ENCODE assay signal across 10 cellular contexts in the genomic region with DNA sequence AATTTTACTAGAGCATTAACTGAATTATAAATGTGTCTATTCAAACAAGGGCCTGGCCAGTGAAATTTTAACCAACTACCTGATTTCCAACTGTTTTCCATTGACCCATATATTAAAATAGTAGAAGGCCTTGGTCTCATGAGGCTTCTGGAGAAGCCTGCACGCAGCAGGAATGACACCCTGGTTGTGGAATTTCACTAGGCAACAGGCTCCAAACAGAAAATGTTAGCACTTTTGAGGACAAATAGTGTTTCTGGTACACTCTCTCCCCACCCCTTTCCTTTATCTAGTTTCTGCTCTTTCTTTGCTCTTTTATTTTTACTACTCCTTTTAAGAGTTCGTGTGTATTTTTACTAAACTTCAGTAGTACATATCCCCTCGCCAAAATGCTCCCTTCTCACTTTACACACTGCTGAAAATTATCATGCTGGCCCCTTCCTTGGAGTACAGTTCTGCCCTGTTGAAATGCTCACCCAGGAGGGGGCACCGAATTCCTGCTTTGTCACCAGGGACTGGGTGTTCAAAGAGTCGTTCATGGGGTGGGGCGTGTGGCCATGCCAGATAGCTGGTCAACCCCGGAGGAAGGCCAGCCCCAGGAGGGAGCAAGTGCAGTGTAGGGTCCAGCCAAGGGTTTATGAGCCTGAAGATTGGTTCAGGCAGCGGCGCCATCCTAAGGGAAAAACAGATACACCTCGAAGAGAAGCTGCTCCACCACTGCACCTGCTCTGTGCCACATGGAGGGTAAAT. TPM values are rescaled to one million over a fixed set of nuclear protein-coding genes. Genes with fewer than 3 reads are reported as not detected.
DNase-seq lines count a peak whose midpoint lies in the region; ATAC-seq and TF ChIP-seq lines count a peak whose summit lies in the region.
"Had no signal": no experiment of that assay in that cellular context is flagged by ENCODE, and none has a peak within 500 bp of the region (broad histone marks: within the 10 kb centered on the region; RNA-seq: fewer than 3 reads in every experiment).

No MANE protein-coding gene starts in this region.

- no peaks in the 10 kb centered on the region for H3K4me1 ChIP-seq in Karpas-422 (ENCODE audit: low read length)
- peaks cover 5% of the 10 kb centered on the region for H3K4me1 ChIP-seq in ectodermal cell (ENCODE audit: control insufficient read depth, insufficient read depth, low read length)
- no peaks in the 10 kb centered on the region for H3K4me1 ChIP-seq in mucosa of descending colon (ENCODE audit: low read depth)

- H3K4me3 ChIP-seq in Karpas-422 (ENCODE audit: low read length) (no peak overlapping the region), ectodermal cell (ENCODE audit: insufficient read depth, low read depth, low read length) (no peak overlapping the region), mucosa of descending colon (no peak overlapping the region)
- H3K4me3 ChIP-seq: upper lobe of left lung had no signal

- H3K27ac ChIP-seq in Karpas-422 (ENCODE audit: low read length) (no peak overlapping the region), ectodermal cell (ENCODE audit: insufficient read depth, low read depth, low read length, poor library complexity, severe bottlenecking) (peak overlapping the region; percentile 46)
- H3K27ac ChIP-seq: upper lobe of left lung had no signal

- no peak overlapping the region for H3K4me2 ChIP-seq in Karpas-422 (ENCODE audit: low read depth, low read length, poor library complexity, severe bottlenecking)

- no peak overlapping the region for H2AFZ ChIP-seq in Karpas-422 (ENCODE audit: low read length)

- no peaks in the 10 kb centered on the region for H3K9me2 ChIP-seq in Karpas-422 (replicated peaks; ENCODE audit: insufficient read depth, low read length)

- 91% methylated on average over 10 of the region's 10 CpGs for WGBS in ectodermal cell, 2 experiments

- no peaks in the 10 kb centered on the region for H4K20me1 ChIP-seq in Karpas-422 (ENCODE audit: insufficient read depth, low read depth, low read length)

- peaks cover 75% of the 10 kb centered on the region for H3K4me1 Mint-ChIP-seq in nephron progenitor cell

- H3K9me3 Mint-ChIP-seq in nephron progenitor cell: peaks cover 21% of the 10 kb centered on the region

- intact Hi-C loops in mucosa of descending colon (cut with DNase I, micrococcal nuclease): no loop called here

- H3K27me3 ChIP-seq in Karpas-422 (ENCODE audit: low read length): no peaks in the 10 kb centered on the region
- H3K27me3 ChIP-seq in ectodermal cell (ENCODE audit: control insufficient read depth, insufficient read depth, low read length, poor library complexity, severe bottlenecking): no peaks in the 10 kb centered on the region
- H3K27me3 ChIP-seq: upper lobe of left lung had no signal

- peak overlapping the region; percentile 1 for H3K4me3 Mint-ChIP-seq in nephron progenitor cell

- no peak for ATAC-seq in mucosa of descending colon

- H3K36me3 Mint-ChIP-seq in nephron progenitor cell (ENCODE audit: low read depth): peaks cover 4% of the 10 kb centered on the region

- in situ Hi-C loops in ACHN (cut with HindIII; ENCODE audit: low pct_ligation_motif_present, low pct_unique_long_range_greater_than_20kb, low sequenced_read_pairs): no loop called here

- DNase-seq in ACHN (peak; percentile 26), Karpas-422 (peak; percentile 1), nephron progenitor cell (no peak), NOMO-1 (lab: John Stamatoyannopoulos, UW; ENCODE audit: unreplicated experiment in 2 of 2) (no peak), NCI-H146 treated with DMSO at 0.1 percent for 48 hours (lab: John Stamatoyannopoulos, UW; ENCODE audit: unreplicated experiment) (no peak), mucosa of descending colon (no peak)
- no peak for DNase-seq in activated CD4-positive, CD25-positive, alpha-beta regulatory T cell (lab: John Stamatoyannopoulos, UW)
- DNase-seq: activated CD4-positive, alpha-beta T cell treated with anti-CD3 and anti-CD28 coated beads for 1 hour; upper lobe of left lung had no signal

- H3K9me3 ChIP-seq in Karpas-422 (ENCODE audit: low read length): no peaks in the 10 kb centered on the region
- no peaks in the 10 kb centered on the region for H3K9me3 ChIP-seq in ectodermal cell (ENCODE audit: control insufficient read depth, low read length)
- H3K9me3 ChIP-seq in mucosa of descending colon: no peaks in the 10 kb centered on the region
- H3K9me3 ChIP-seq: upper lobe of left lung had no signal

- peak overlapping the region; percentile 69 for H3K27ac Mint-ChIP-seq in nephron progenitor cell

- H3K36me3 ChIP-seq in Karpas-422 (ENCODE audit: insufficient read depth, low read length) (no peaks in the 10 kb centered on the region), ectodermal cell (ENCODE audit: control insufficient read depth, insufficient read depth, low read length) (no peaks in the 10 kb centered on the region), mucosa of descending colon (ENCODE audit: low read depth) (no peaks in the 10 kb centered on the region)
- H3K36me3 ChIP-seq: upper lobe of left lung had no signal

- TF ChIP-seq CTCF in nephron progenitor cell (IDR thresholded peaks at IDR 0.05) (no peak), mucosa of descending colon (IDR thresholded peaks at IDR 0.05) (no peak)

- no peaks in the 10 kb centered on the region for H3K79me2 ChIP-seq in Karpas-422 (ENCODE audit: low read length)

- H3K9ac ChIP-seq in Karpas-422 (ENCODE audit: low read length): no peak overlapping the region

- no peaks in the 10 kb centered on the region for H3K27me3 Mint-ChIP-seq in nephron progenitor cell (ENCODE audit: low read depth, poor library complexity)

RNA-seq across cellular contexts. Expression of a gene that starts 22.1 kb away (rescaled TPM):
- 0.07 TPM in 1 of 2 replicates, not detected in the other for total RNA-seq in Karpas-422 (2014; rRNA removed; shearing (Covaris generic); ENCODE audit: low replicate concordance)
- polyA plus RNA-seq in ectodermal cell (2013, experiment 1 of 4): 2.6 TPM
- polyA plus RNA-seq in ectodermal cell (2013, experiment 2 of 4): 2.6 TPM
- polyA plus RNA-seq in ectodermal cell (2013, experiment 3 of 4): 3.7 TPM
- polyA plus RNA-seq in ectodermal cell (2013, experiment 4 of 4): 4.5 TPM
- 100 to 1,000 TPM in 2 of 3 donors, 10 to 100 TPM in 1; 20.9 to 235 (median 194) TPM for total RNA-seq in mucosa of descending colon

RNA-seq across cellular contexts. Expression of a gene that starts 51.0 kb away (rescaled TPM):
- not detected in 2 replicates for total RNA-seq in Karpas-422 (2014; rRNA removed; shearing (Covaris generic); ENCODE audit: low replicate concordance)
- polyA plus RNA-seq in ectodermal cell (2013, experiment 1 of 4): 0.74 TPM
- 0.46 TPM for polyA plus RNA-seq in ectodermal cell (2013, experiment 2 of 4)
- polyA plus RNA-seq in ectodermal cell (2013, experiment 3 of 4): 1.0 TPM
- polyA plus RNA-seq in ectodermal cell (2013, experiment 4 of 4): 0.81 TPM
- 100 to 1,000 TPM in 2 of 3 donors, 10 to 100 TPM in 1; 46.8 to 133 (median 121) TPM for total RNA-seq in mucosa of descending colon

Comparison
In these comparisons a context has a peak if more than half of its experiments do, and no peak if none do; other contexts are left out.
1. DNase-seq: peak in ACHN (single experiment) and Karpas-422 (single experiment); none in nephron progenitor cell (single experiment), NOMO-1 (0 of 2), activated CD4-positive, CD25-positive, alpha-beta regulatory T cell (0 of 4), NCI-H146 treated with DMSO at 0.1 percent for 48 hours (single experiment) and mucosa of descending colon (0 of 3).
2. RNA of a gene that starts 22.1 kb away (total RNA-seq): 20.9 to 235 TPM in mucosa of descending colon; 0.07 TPM in Karpas-422; every median in the first group is over 10 times any median in the second.
3. RNA of a gene that starts 51.0 kb away (total RNA-seq): 46.8 to 133 TPM in mucosa of descending colon; not detected in Karpas-422; every median in the first group is over 10 times any median in the second.